ENCODE assay signal across 11 cellular contexts in the genomic region with DNA sequence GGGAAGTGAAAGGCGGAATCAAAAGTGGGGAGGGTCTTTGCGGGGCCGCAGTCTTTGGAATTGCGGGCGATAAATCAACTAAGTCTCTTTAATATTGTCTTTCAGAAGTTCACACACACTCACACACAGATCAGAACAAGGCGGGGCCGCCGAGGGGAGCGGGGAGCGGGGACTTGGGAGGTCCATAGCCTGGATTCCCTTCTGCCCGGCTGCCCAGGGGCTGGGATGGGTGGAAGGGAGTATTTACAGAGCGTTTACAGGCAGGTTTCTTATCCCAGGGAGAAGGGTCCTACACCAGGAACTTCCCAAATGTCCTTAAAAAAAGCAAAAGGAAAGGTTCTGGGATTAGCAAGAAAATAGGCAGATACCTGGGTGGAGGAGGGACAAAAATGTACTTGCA. TPM values are rescaled to one million over a fixed set of nuclear protein-coding genes. Genes with fewer than 3 reads are reported as not detected.
DNase-seq lines count a peak whose midpoint lies in the region; ATAC-seq and TF ChIP-seq lines count a peak whose summit lies in the region.
"Had no signal": no experiment of that assay in that cellular context is flagged by ENCODE, and none has a peak within 500 bp of the region (broad histone marks: within the 10 kb centered on the region; RNA-seq: fewer than 3 reads in every experiment).

No MANE protein-coding gene starts in this region.

- CTCF ChIA-PET in mammary epithelial cell (lab: Charles Lee; ENCODE audit: low non-redundant PET) (interaction anchor here (0.6 kb wide), 1 partner anchor 42 kb away, joined by 4 read pairs; a partner anchor contains a TSS), MCF 10A (lab: Yijun Ruan, JAX) (interaction anchor here (2.2 kb wide), 1 partner anchor 29 kb away, joined by 6 read pairs; no protein-coding TSS in a partner anchor)

- peak overlapping the region; percentile 57 for H2AFZ ChIP-seq in mammary epithelial cell (ENCODE audit: low read depth, low read length)

- TF ChIP-seq EP300 in gastroesophageal sphincter (IDR thresholded peaks at IDR 0.05): no peak

- no peaks in the 10 kb centered on the region for H3K79me2 ChIP-seq in mammary epithelial cell (ENCODE audit: insufficient read depth, low read length)

- dilution Hi-C loops in mammary epithelial cell (cut with HindIII; ENCODE audit: low sequenced_read_pairs): no loop called here

- ATAC-seq in lower lobe of right lung (no peak), GM19023 (IDR thresholded peaks at IDR 0.05; ENCODE audit: unreplicated experiment) (no peak), gastroesophageal sphincter (no peak)

- H3K9me3 Mint-ChIP-seq in MCF 10A (ENCODE audit: unreplicated experiment): no peaks in the 10 kb centered on the region

- BruUV-seq in mammary epithelial cell (replicated peaks; lab: Mats Ljungman, UMichigan) (no TSS peak), MCF 10A (replicated peaks; lab: Mats Ljungman, UMichigan) (no TSS peak)

- H3K4me2 ChIP-seq in mammary epithelial cell (ENCODE audit: insufficient read depth, low read depth, low read length): peak overlapping the region; percentile 32

- H3K9ac ChIP-seq in mammary epithelial cell (ENCODE audit: insufficient read depth, low read length): no peak overlapping the region

- no peak for TF ChIP-seq POLR2A in testis (IDR thresholded peaks at IDR 0.05)
- no peak for TF ChIP-seq POLR2A in gastroesophageal sphincter (IDR thresholded peaks at IDR 0.05)

- 75% methylated on average over 12 of the region's 12 CpGs for WGBS in mammary epithelial cell (ENCODE audit: low coverage, missing lambda C conversion rate)
- WGBS in testis, 2 donors: 45 to 54% methylated on average over 12 of the region's 12 CpGs
- 64 to 66% methylated on average over 5 to 12 of the region's 12 CpGs for WGBS in gastroesophageal sphincter (ENCODE audit: low coverage in 1 of 2), 2 donors

- no peak overlapping the region for H3K27ac Mint-ChIP-seq in MCF 10A (ENCODE audit: low read depth, unreplicated experiment)

- in situ Hi-C loops in mammary epithelial cell (cut with MboI; ENCODE audit: low sequenced_read_pairs in 2 of 2): no loop called here
- in situ Hi-C loops in astrocyte of the spinal cord (cut with HindIII; ENCODE audit: low sequenced_read_pairs): no loop called here

- H3K27me3 ChIP-seq in mammary epithelial cell (ENCODE audit: insufficient read depth, low read length) (no peaks in the 10 kb centered on the region), lower lobe of right lung (ENCODE audit: low read depth) (peaks cover 40% of the 10 kb centered on the region), testis (no peaks in the 10 kb centered on the region), gastroesophageal sphincter (no peaks in the 10 kb centered on the region)

- DNase-seq in mammary epithelial cell: no peak
- DNase-seq in MCF 10A (ENCODE audit: unreplicated experiment): no peak
- DNase-seq in astrocyte of the spinal cord (ENCODE audit: low read depth, low spot score): no peak
- DNase-seq in lower lobe of right lung: no peak
- DNase-seq in testis: no peak
- no peak for DNase-seq in central memory CD4-positive, alpha-beta T cell
- DNase-seq: GDM1, NCI-H446 had no signal

- H3K36me3 Mint-ChIP-seq in MCF 10A (ENCODE audit: insufficient read depth, unreplicated experiment): no peaks in the 10 kb centered on the region

- POLR2A ChIA-PET in MCF 10A (lab: Yijun Ruan, JAX): interaction anchor here (0.6 to 0.7 kb wide), 3 partner anchors 38 to 532 kb away, joined by 3 to 4 read pairs (median 3); a partner anchor contains a TSS

- H3K4me1 Mint-ChIP-seq in MCF 10A (ENCODE audit: insufficient read depth, unreplicated experiment): peaks cover 15% of the 10 kb centered on the region

- no peaks in the 10 kb centered on the region for H4K20me1 ChIP-seq in mammary epithelial cell (ENCODE audit: insufficient read depth, low read length)

- H3K27ac ChIP-seq in mammary epithelial cell (ENCODE audit: insufficient read depth, low read depth, low read length) (no peak overlapping the region), lower lobe of right lung (no peak overlapping the region), testis (no peak overlapping the region), gastroesophageal sphincter (no peak overlapping the region)
- H3K27ac ChIP-seq: cardiac muscle cell had no signal

- intact Hi-C loops in mammary epithelial cell (cut with micrococcal nuclease): no loop called here
- intact Hi-C loops in MCF 10A (cut with micrococcal nuclease): no loop called here
- intact Hi-C loops in lower lobe of right lung (cut with DNase I): no loop called here
- intact Hi-C loops in testis (cut with DNase I; ENCODE audit: low total_unique reads): no loop called here

- H3K4me1 ChIP-seq in mammary epithelial cell (ENCODE audit: insufficient read depth, low read length): peaks cover 10% of the 10 kb centered on the region
- peaks cover 13% of the 10 kb centered on the region for H3K4me1 ChIP-seq in lower lobe of right lung
- H3K4me1 ChIP-seq in testis: peaks cover 16% of the 10 kb centered on the region
- H3K4me1 ChIP-seq in gastroesophageal sphincter: peaks cover 4 to 38% (median 14%) of the 10 kb centered on the region in 3 donors

- H3K4me3 ChIP-seq in mammary epithelial cell (replicated peaks in 1 of 3; ENCODE audit: insufficient read depth in 1 of 3, low read depth in 2 of 3, low read length in 3 of 3) (peak overlapping the region in 2 of 3 experiments; percentile 12 to 28), astrocyte of the spinal cord (ENCODE audit: low read depth, low read length) (peak overlapping the region; percentile 31), lower lobe of right lung (peak overlapping the region; percentile 31), testis (peak overlapping the region; percentile 6 to 12), gastroesophageal sphincter (peak overlapping the region in 1 of 2 donors; percentile 14)
- H3K4me3 ChIP-seq: cardiac muscle cell had no signal

- H3K36me3 ChIP-seq in mammary epithelial cell (ENCODE audit: insufficient read depth, low read length): no peaks in the 10 kb centered on the region
- H3K36me3 ChIP-seq in lower lobe of right lung: no peaks in the 10 kb centered on the region
- no peaks in the 10 kb centered on the region for H3K36me3 ChIP-seq in testis (ENCODE audit: low read depth, missing control alignments)
- H3K36me3 ChIP-seq in gastroesophageal sphincter: peaks cover 0 to 18% of the 10 kb centered on the region in 2 donors
- H3K36me3 ChIP-seq: cardiac muscle cell had no signal

- H3K27me3 Mint-ChIP-seq in MCF 10A (ENCODE audit: insufficient read depth, unreplicated experiment): no peaks in the 10 kb centered on the region

- no peak overlapping the region for H3K4me3 Mint-ChIP-seq in MCF 10A (ENCODE audit: unreplicated experiment)

- TF ChIP-seq CTCF in mammary epithelial cell (conservative IDR thresholded peaks at IDR 0.05 in 1 of 2, IDR thresholded peaks at IDR 0.05 in 1 of 2; ENCODE audit: extremely low read depth in 1 of 2, insufficient read depth in 1 of 2, low read depth in 1 of 2, low read length in 2 of 2): no peak
- no peak for TF ChIP-seq CTCF in MCF 10A (IDR thresholded peaks at IDR 0.05; ENCODE audit: unreplicated experiment)
- no peak for TF ChIP-seq CTCF in astrocyte of the spinal cord (IDR thresholded peaks at IDR 0.05; ENCODE audit: low read depth, low read length)
- no peak for TF ChIP-seq CTCF in lower lobe of right lung (IDR thresholded peaks at IDR 0.05)
- TF ChIP-seq CTCF in testis (IDR thresholded peaks at IDR 0.05): no peak
- no peak for TF ChIP-seq CTCF in gastroesophageal sphincter (IDR thresholded peaks at IDR 0.05)

- no peaks in the 10 kb centered on the region for H3K9me3 ChIP-seq in mammary epithelial cell (replicated peaks; ENCODE audit: insufficient read depth, low read length)
- no peaks in the 10 kb centered on the region for H3K9me3 ChIP-seq in lower lobe of right lung
- H3K9me3 ChIP-seq in testis: no peaks in the 10 kb centered on the region
- H3K9me3 ChIP-seq in gastroesophageal sphincter: no peaks in the 10 kb centered on the region

RNA-seq across cellular contexts. Expression of a gene that starts 3.5 kb away (rescaled TPM):
- 1 to 10 TPM in 1 of 2 donors, under 1 TPM in 1; 0.17 to 1.4 TPM for total RNA-seq in mammary epithelial cell
- 0.16 TPM for polyA plus RNA-seq in mammary epithelial cell
- not detected for polyA minus RNA-seq in mammary epithelial cell
- 0.17 and 0.19 TPM in 2 replicates for total RNA-seq in MCF 10A (2022)
- total RNA-seq in lower lobe of right lung: 1.2 TPM
- 1 to 10 TPM; 4.2 to 6.2 TPM for total RNA-seq in testis
- 6.1 TPM for polyA plus RNA-seq in testis (ENCODE audit: insufficient read depth, low read depth, low replicate concordance)
- total RNA-seq in gastroesophageal sphincter: 1 to 10 TPM; 1.2 to 4.8 (median 3.1) TPM

RNA-seq across cellular contexts. Expression of a gene that starts 5.7 kb away (rescaled TPM):
- total RNA-seq in mammary epithelial cell (10 to 100 TPM; 10.0 to 15.6 TPM), MCF 10A (2022) (3.7 and 5.4 TPM in 2 replicates), lower lobe of right lung (13.7 TPM), testis (10 to 100 TPM; 33.9 to 92.8 TPM), gastroesophageal sphincter (100 to 1,000 TPM in 1 of 4 donors, 10 to 100 TPM in 3; 16.0 to 120 (median 25.5) TPM)
- polyA plus RNA-seq in mammary epithelial cell (13.5 TPM), testis (ENCODE audit: insufficient read depth, low read depth, low replicate concordance) (18.9 TPM)
- polyA minus RNA-seq in mammary epithelial cell: 14.8 TPM

RNA-seq across cellular contexts. Expression of a gene that starts 16.1 kb away (rescaled TPM):
- total RNA-seq in mammary epithelial cell (1 to 10 TPM in 1 of 2 donors, under 1 TPM in 1; 0.50 to 7.9 TPM), MCF 10A (2022) (3.1 and 6.7 TPM in 2 replicates), lower lobe of right lung (13.4 TPM), testis (10 to 100 TPM; 24.3 to 25.7 TPM), gastroesophageal sphincter (10 to 100 TPM in 2 of 4 donors, 1 to 10 TPM in 2; 5.0 to 15.1 (median 10.1) TPM)
- polyA plus RNA-seq in mammary epithelial cell (2.0 TPM), testis (ENCODE audit: insufficient read depth, low read depth, low replicate concordance) (13.9 TPM)
- not detected for polyA minus RNA-seq in mammary epithelial cell

RNA-seq across cellular contexts. Expression of a gene that starts 18.2 kb away (rescaled TPM):
- 1 to 10 TPM; 4.7 to 5.7 TPM for total RNA-seq in mammary epithelial cell
- 5.6 TPM for polyA plus RNA-seq in mammary epithelial cell
- polyA minus RNA-seq in mammary epithelial cell: 1.2 TPM
- total RNA-seq in MCF 10A (2022): 4.8 and 5.8 TPM in 2 replicates
- total RNA-seq in lower lobe of right lung: 5.8 TPM
- 1 to 10 TPM; 7.2 to 9.5 TPM for total RNA-seq in testis
- polyA plus RNA-seq in testis (ENCODE audit: insufficient read depth, low read depth, low replicate concordance): 11.6 TPM
- 1 to 10 TPM; 2.3 to 4.2 (median 3.7) TPM for total RNA-seq in gastroesophageal sphincter

RNA-seq across cellular contexts. Expression of a gene that starts 20.2 kb away (rescaled TPM):
- 10 to 100 TPM; 20.3 to 69.0 TPM for total RNA-seq in mammary epithelial cell
- polyA plus RNA-seq in mammary epithelial cell: 41.5 TPM
- 97.4 TPM for polyA minus RNA-seq in mammary epithelial cell
- total RNA-seq in MCF 10A (2022): 65.6 and 86.5 TPM in 2 replicates
- 83.7 TPM for total RNA-seq in lower lobe of right lung
- 100 to 1,000 TPM; 120 to 138 TPM for total RNA-seq in testis
- polyA plus RNA-seq in testis (ENCODE audit: insufficient read depth, low read depth, low replicate concordance): 76.3 TPM
- 10 to 100 TPM; 13.3 to 26.9 (median 25.2) TPM for total RNA-seq in gastroesophageal sphincter
